In the genomic region with DNA sequence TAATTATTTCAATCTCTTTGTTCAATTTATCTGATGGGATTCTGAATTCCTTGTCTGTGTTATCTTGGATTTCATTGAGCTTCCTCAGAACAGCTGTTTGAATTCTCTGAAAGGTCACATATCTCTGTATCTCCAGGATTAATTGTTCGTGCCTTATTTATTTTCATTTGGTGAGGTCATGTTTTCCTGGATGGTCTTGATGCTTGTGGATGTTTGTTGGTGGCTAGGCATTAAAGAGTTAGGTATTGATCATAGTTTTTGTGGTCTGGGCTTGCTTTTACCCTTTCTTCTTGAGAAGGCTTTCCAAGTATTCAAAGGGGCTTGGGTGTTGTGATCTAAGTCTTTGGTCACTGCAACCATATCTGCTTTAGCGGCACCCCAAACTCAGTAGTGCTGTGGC, we compare ENCODE assay signal across 34 cellular contexts. TPM values are rescaled to one million over a fixed set of nuclear protein-coding genes. Genes with fewer than 3 reads are reported as not detected.
"Had no signal": no experiment of that assay in that cellular context is flagged by ENCODE, and none has a peak within 500 bp of the region (broad histone marks: within the 10 kb centered on the region; RNA-seq: fewer than 3 reads in every experiment).

No MANE protein-coding gene starts in this region.

- DNase-seq: natural killer cell; occipital lobe; ovary; posterior cingulate gyrus; psoas muscle; right cardiac atrium; right lobe of liver; sigmoid colon; spleen; stimulated activated CD4-positive, alpha-beta T cell treated with anti-CD3 and anti-CD28 coated beads, Interleukin-12 subunit alpha, Interleukin-12 subunit beta, amount 100 ng/mL, for 4 hours; stimulated activated CD4-positive, alpha-beta T cell treated with anti-CD3 and anti-CD28 coated beads, Interleukin-1b, Interleukin-23, amount 100 ng/mL, for 48 hours; stimulated activated CD4-positive, alpha-beta T cell treated with anti-CD3 and anti-CD28 coated beads, Interleukin-4, amount 100 ng/mL, for 1 hour; stimulated activated CD4-positive, alpha-beta T cell treated with anti-CD3 and anti-CD28 coated beads, Interleukin-4, amount 100 ng/mL, for 4 hours; stimulated activated CD8-positive, alpha-beta memory T cell treated with anti-CD3 and anti-CD28 coated beads, Interleukin-4, amount 100 ng/mL, for 48 hours; stimulated activated naive CD4-positive, alpha-beta T cell; stomach; thyroid gland; trophoblast cell; upper lobe of left lung had no signal

- H3K9ac ChIP-seq: neural progenitor cell, parathyroid adenoma had no signal

- H3K4me1 ChIP-seq: neural progenitor cell, parathyroid adenoma, psoas muscle, right lobe of liver, spleen, stomach, thyroid gland, tibial nerve, upper lobe of left lung, vagina had no signal

- ATAC-seq: natural killer cell; psoas muscle; right cardiac atrium; right lobe of liver; stimulated activated memory B cell treated with anti-CD40 and anti-IgM and Interleukin-4, amounts not matched to agents 10 μg/mL and 1 μg/mL and 100 μg/mL, for 72 hours had no signal

- H3K36me3 ChIP-seq: neural progenitor cell, ovary, right lobe of liver, sigmoid colon, spleen, stomach, thoracic aorta, thyroid gland, tibial nerve, upper lobe of left lung, vagina had no signal

- H3K27me3 ChIP-seq: neural progenitor cell, ovary, right lobe of liver, sigmoid colon, spleen, stomach, thyroid gland, tibial nerve, upper lobe of left lung, vagina had no signal

- H3K79me2 ChIP-seq: parathyroid adenoma had no signal

- H3K4me2 ChIP-seq: neural progenitor cell, smooth muscle cell had no signal

- H3K4me3 ChIP-seq: neural progenitor cell, ovary, psoas muscle, right lobe of liver, sigmoid colon, skin epidermis, smooth muscle cell, spleen, stomach, thoracic aorta, thyroid gland, tibial nerve, upper lobe of left lung, vagina had no signal

- H2AFZ ChIP-seq: neural progenitor cell, parathyroid adenoma had no signal

- H3K9me3 ChIP-seq: ovary, psoas muscle, right lobe of liver, sigmoid colon, spleen, stomach, thoracic aorta, thyroid gland, tibial nerve, upper lobe of left lung, vagina had no signal

- H3K27ac ChIP-seq: neural progenitor cell, ovary, parathyroid adenoma, psoas muscle, right lobe of liver, sigmoid colon, skin epidermis, spleen, stomach, thoracic aorta, thyroid gland, tibial nerve, upper lobe of left lung, vagina had no signal

RNA-seq across cellular contexts. Expression of a gene that starts 39.4 kb away (rescaled TPM):
- total RNA-seq: natural killer cell, occipital lobe, osteoblast, ovary, progenitor cell of endocrine pancreas, psoas muscle, renal cortical epithelial cell, right cardiac atrium, right lobe of liver, smooth muscle cell, spleen, stomach, subcutaneous adipose tissue, temporal lobe, thoracic aorta, thyroid gland, tibial nerve, upper lobe of left lung, ureter, vagina had no signal
- polyA plus RNA-seq: neural cell, ovary, psoas muscle, right cardiac atrium, sigmoid colon, smooth muscle cell, spleen, stomach had no signal
